Comparison of ENCODE assay signal across 9 cellular contexts in the genomic region with DNA sequence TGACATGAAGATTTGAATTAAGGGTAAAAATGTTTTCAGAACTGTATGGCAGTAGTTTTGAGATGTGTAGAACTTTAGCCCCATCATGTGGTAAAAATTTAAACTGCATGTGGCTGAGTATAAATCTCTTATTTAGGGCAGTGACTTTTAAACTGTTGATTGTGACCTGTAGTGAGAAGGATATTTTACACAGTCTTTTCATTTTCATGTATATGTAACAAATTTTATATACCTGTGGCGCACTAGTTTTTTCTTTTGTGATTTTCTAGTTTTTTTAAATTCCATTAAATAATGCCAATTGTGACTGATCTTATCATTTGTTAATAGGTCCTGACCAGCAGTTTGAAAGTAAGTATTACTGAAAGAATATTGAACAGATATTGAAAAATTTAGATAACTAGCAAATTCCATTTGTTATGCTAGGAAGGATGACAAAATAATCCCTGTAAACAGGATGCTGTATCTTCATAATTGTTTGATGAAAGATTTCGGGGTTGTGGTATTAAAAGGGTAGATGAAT. TPM values are rescaled to one million over a fixed set of nuclear protein-coding genes. Genes with fewer than 3 reads are reported as not detected.
DNase-seq lines count a peak whose midpoint lies in the region; ATAC-seq, FAIRE-seq and TF ChIP-seq lines count a peak whose summit lies in the region.
"Had no signal": no experiment of that assay in that cellular context is flagged by ENCODE, and none has a peak within 500 bp of the region (broad histone marks: within the 10 kb centered on the region; RNA-seq: fewer than 3 reads in every experiment).

No MANE protein-coding gene starts in this region.

- no peak for TF ChIP-seq POLR2A in lower leg skin (IDR thresholded peaks at IDR 0.05)

- TF ChIP-seq CTCF in parathyroid adenoma (IDR thresholded peaks at IDR 0.05), result peak; percentile 96
- TF ChIP-seq CTCF in lower leg skin (IDR thresholded peaks at IDR 0.05), result peak in 1 of 3 donors; percentile 87

- 79 to 84% methylated on average over 2 of the region's 2 CpGs for WGBS in lower leg skin, 2 donors

- no peaks in the 10 kb centered on the region for H3K9me3 ChIP-seq in parathyroid adenoma (ENCODE audit: control insufficient read depth, low read length)
- H3K9me3 ChIP-seq: BLaER1 treated with 17β-estradiol and CSF1 and Interleukin-3, amounts not matched to agents 10 nM and 100 nM had no signal

- H3K27me3 Mint-ChIP-seq in activated T-cell treated with anti-CD3 and anti-CD28 coated beads, Interleukin-2, amount 50 U/mL, for 24 hours, result no peaks in the 10 kb centered on the region

- H3K79me2 ChIP-seq in parathyroid adenoma, result peaks cover 42% of the 10 kb centered on the region

- H3K4me3 ChIP-seq in parathyroid adenoma (ENCODE audit: low read depth, low read length), result no peak overlapping the region
- no peak overlapping the region for H3K4me3 ChIP-seq in lower leg skin (ENCODE audit: low read depth, poor library complexity, severe bottlenecking)
- H3K4me3 ChIP-seq: BLaER1 treated with 17β-estradiol and CSF1 and Interleukin-3, amounts not matched to agents 10 nM and 100 nM had no signal

- intact Hi-C loops in lower leg skin (cut with DNase I; ENCODE audit: low total_unique reads), result no loop called here

- no peaks in the 10 kb centered on the region for H3K9me3 Mint-ChIP-seq in activated T-cell treated with anti-CD3 and anti-CD28 coated beads, Interleukin-2, amount 50 U/mL, for 24 hours

- H3K27me3 ChIP-seq in parathyroid adenoma (ENCODE audit: control insufficient read depth, insufficient read depth, low read length), result no peaks in the 10 kb centered on the region
- H3K27me3 ChIP-seq: BLaER1 treated with 17β-estradiol and CSF1 and Interleukin-3, amounts not matched to agents 10 nM and 100 nM had no signal

- H3K4me3 Mint-ChIP-seq in activated T-cell treated with anti-CD3 and anti-CD28 coated beads, Interleukin-2, amount 50 U/mL, for 24 hours, result no peak overlapping the region

- H3K27ac ChIP-seq in parathyroid adenoma, result no peak overlapping the region
- H3K27ac ChIP-seq: BLaER1 treated with 17β-estradiol and CSF1 and Interleukin-3, amounts not matched to agents 10 nM and 100 nM had no signal

- H2AFZ ChIP-seq in parathyroid adenoma, result no peak overlapping the region

- peak; percentile 90 for FAIRE-seq in frontal cortex (lab: Jason Lieb, UNC)

- peak; percentile 54 for ATAC-seq in GM21717 (IDR thresholded peaks at IDR 0.05; ENCODE audit: unreplicated experiment)

- no peak overlapping the region for H3K9ac ChIP-seq in parathyroid adenoma

- peaks cover 68% of the 10 kb centered on the region for H3K36me3 Mint-ChIP-seq in activated T-cell treated with anti-CD3 and anti-CD28 coated beads, Interleukin-2, amount 50 U/mL, for 24 hours (ENCODE audit: low read depth)

- no peak overlapping the region for H3K4me2 ChIP-seq in parathyroid adenoma (ENCODE audit: low read length)
- H3K4me2 ChIP-seq: BLaER1 treated with 17β-estradiol and CSF1 and Interleukin-3, amounts not matched to agents 10 nM and 100 nM had no signal

- peak; percentile 18 for DNase-seq in DMS79 treated with DMSO at 0.1 percent for 48 hours (lab: John Stamatoyannopoulos, UW)
- DNase-seq in DMS79 (lab: John Stamatoyannopoulos, UW), result no peak
- peak; percentile 63 for DNase-seq in NCI-H2029 treated with DMSO at 0.1 percent for 48 hours (lab: John Stamatoyannopoulos, UW)
- DNase-seq in activated T-cell treated with anti-CD3 and anti-CD28 coated beads, Interleukin-2, amount 50 U/mL, for 24 hours, result no peak
- peak; percentile 14 to 22 for DNase-seq in frontal cortex (ENCODE audit: low spot score in 2 of 2)
- no peak for DNase-seq in lower leg skin (ENCODE audit: low spot score in 2 of 2)

- H3K4me1 Mint-ChIP-seq in activated T-cell treated with anti-CD3 and anti-CD28 coated beads, Interleukin-2, amount 50 U/mL, for 24 hours (ENCODE audit: low read depth), result peaks cover 49% of the 10 kb centered on the region

- no peaks in the 10 kb centered on the region for H3K36me3 ChIP-seq in parathyroid adenoma (ENCODE audit: control insufficient read depth, insufficient read depth, low read length)

- H3K27ac Mint-ChIP-seq in activated T-cell treated with anti-CD3 and anti-CD28 coated beads, Interleukin-2, amount 50 U/mL, for 24 hours, result peak overlapping the region; percentile 82

- H3K4me1 ChIP-seq in parathyroid adenoma, result peaks cover 4% of the 10 kb centered on the region

RNA-seq across cellular contexts. Expression of gene GPBP1, which starts 47.2 kb away (rescaled TPM):
- total RNA-seq in frontal cortex (154 TPM), lower leg skin (10 to 100 TPM; 40.1 to 58.6 (median 52.7) TPM)

Comparison
In these comparisons a context has a peak if more than half of its experiments do, and no peak if none do; other contexts are left out.
1. DNase-seq: peak in DMS79 treated with DMSO at 0.1 percent for 48 hours (single experiment), NCI-H2029 treated with DMSO at 0.1 percent for 48 hours (single experiment) and frontal cortex (2 of 2); none in DMS79 (single experiment), activated T-cell treated with anti-CD3 and anti-CD28 coated beads, Interleukin-2, amount 50 U/mL, for 24 hours (single experiment) and lower leg skin (0 of 2).